ENCODE assay signal across 27 cellular contexts in the genomic region with DNA sequence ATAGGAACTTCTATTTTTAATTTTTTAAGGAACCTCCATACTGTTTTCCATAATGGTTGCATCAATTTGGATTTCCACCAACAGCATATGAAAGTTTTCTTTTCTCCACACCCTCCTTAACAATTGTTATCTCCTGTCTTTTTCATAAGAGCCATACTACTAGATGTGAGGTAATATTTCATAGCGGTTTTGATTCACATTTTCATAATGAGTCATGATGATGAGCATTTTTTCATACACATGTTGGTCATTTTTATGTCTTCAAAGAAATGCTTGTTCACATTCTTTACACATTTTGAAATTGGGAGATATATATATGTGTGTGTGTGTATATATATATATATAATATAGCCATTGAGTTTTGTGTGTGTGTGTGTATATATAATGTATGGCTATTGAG.
"Had no signal": no experiment of that assay in that cellular context is flagged by ENCODE, and none has a peak within 500 bp of the region (broad histone marks: within the 10 kb centered on the region; RNA-seq: fewer than 3 reads in every experiment).

No MANE protein-coding gene starts in this region.

- DNase-seq: dermis blood vessel endothelial cell; effector memory CD4-positive, alpha-beta T cell; foreskin keratinocyte; heart left ventricle; islet precursor cell; kidney glomerular epithelial cell; left colon; left ventricle myocardium superior; lower lobe of right lung; natural killer cell; occipital lobe; ovary; posterior cingulate gyrus; psoas muscle; right cardiac atrium; sigmoid colon; stimulated activated CD4-positive, alpha-beta T cell treated with anti-CD3 and anti-CD28 coated beads, Interleukin-2, amount 100 ng/mL, for 24 hours; stimulated activated CD4-positive, alpha-beta T cell treated with anti-CD3 and anti-CD28 coated beads, Interleukin-4, amount 100 ng/mL, for 24 hours; stimulated activated naive CD4-positive, alpha-beta T cell treated with Interleukin-2 at 50 U/mL for 16 hours; stomach; thyroid gland; trophoblast cell had no signal

- ATAC-seq: foreskin keratinocyte; gastroesophageal sphincter; heart left ventricle; left colon; left ventricle myocardium superior; lower lobe of right lung; natural killer cell; psoas muscle; right cardiac atrium; stimulated activated effector memory CD8-positive, alpha-beta T cell treated with anti-CD3 and anti-CD28 coated beads, Interleukin-12 subunit alpha, Interleukin-12 subunit beta, amount 100 ng/mL, for 72 hours had no signal

- H3K4me3 ChIP-seq: esophagus muscularis mucosa, gastroesophageal sphincter, heart left ventricle, hepatocyte, lower lobe of right lung, ovary, psoas muscle, sigmoid colon, stomach, thyroid gland, vagina had no signal
